ENCODE assay signal across 2 cellular contexts in genomic region chr10:111142082-111142481, GRCh38.
TF ChIP-seq lines count a peak whose summit lies in the region.

No MANE protein-coding gene starts in this region.

TF ChIP-seq in HCT116, 20 proteins besides CTCF, POLR2A, EP300 and RAD21 (continued from another document):
- no peak for TF ChIP-seq REST (IDR thresholded peaks at IDR 0.05; ENCODE audit: low read depth)
- no peak for TF ChIP-seq CBX3 (IDR thresholded peaks at IDR 0.05; ENCODE audit: low read depth)
- TF ChIP-seq ZBTB33 (IDR thresholded peaks at IDR 0.05; ENCODE audit: extremely low read depth, insufficient replicate concordance, low read length): no peak
- no peak for TF ChIP-seq EZH2 (IDR thresholded peaks at IDR 0.05)
- TF ChIP-seq SP1 (IDR thresholded peaks at IDR 0.05; ENCODE audit: low read depth): no peak
- no peak for TF ChIP-seq FOSL1 (IDR thresholded peaks at IDR 0.05; ENCODE audit: low read depth)
- no peak for TF ChIP-seq JUND (IDR thresholded peaks at IDR 0.05)
- no peak for TF ChIP-seq ATF3 (IDR thresholded peaks at IDR 0.05)
- TF ChIP-seq TCF7L2 (IDR thresholded peaks at IDR 0.05; ENCODE audit: borderline replicate concordance, extremely low read depth, insufficient read depth, insufficient read length): no peak
- no peak for TF ChIP-seq YY1 (IDR thresholded peaks at IDR 0.05; ENCODE audit: extremely low read depth, insufficient replicate concordance, low read depth, low read length)
- no peak for TF ChIP-seq ELF1 (IDR thresholded peaks at IDR 0.05; ENCODE audit: borderline replicate concordance, low read depth)
TF ChIP-seq in HCT116: peak in this region for 0.

TF ChIP-seq in GM12878, 131 proteins besides CTCF, POLR2A, EP300 and RAD21 (continued from another document):
- no peak for TF ChIP-seq SRF (IDR thresholded peaks at IDR 0.05; ENCODE audit: low read depth in 2 of 2, low read length in 2 of 2)
- TF ChIP-seq YBX1 (IDR thresholded peaks at IDR 0.05): no peak
- TF ChIP-seq MEF2A (IDR thresholded peaks at IDR 0.05; ENCODE audit: insufficient read depth, low read depth, low read length): no peak
- no peak for TF ChIP-seq PML (IDR thresholded peaks at IDR 0.05; ENCODE audit: low read length)
